ENCODE assay signal across 8 cellular contexts in the genomic region with DNA sequence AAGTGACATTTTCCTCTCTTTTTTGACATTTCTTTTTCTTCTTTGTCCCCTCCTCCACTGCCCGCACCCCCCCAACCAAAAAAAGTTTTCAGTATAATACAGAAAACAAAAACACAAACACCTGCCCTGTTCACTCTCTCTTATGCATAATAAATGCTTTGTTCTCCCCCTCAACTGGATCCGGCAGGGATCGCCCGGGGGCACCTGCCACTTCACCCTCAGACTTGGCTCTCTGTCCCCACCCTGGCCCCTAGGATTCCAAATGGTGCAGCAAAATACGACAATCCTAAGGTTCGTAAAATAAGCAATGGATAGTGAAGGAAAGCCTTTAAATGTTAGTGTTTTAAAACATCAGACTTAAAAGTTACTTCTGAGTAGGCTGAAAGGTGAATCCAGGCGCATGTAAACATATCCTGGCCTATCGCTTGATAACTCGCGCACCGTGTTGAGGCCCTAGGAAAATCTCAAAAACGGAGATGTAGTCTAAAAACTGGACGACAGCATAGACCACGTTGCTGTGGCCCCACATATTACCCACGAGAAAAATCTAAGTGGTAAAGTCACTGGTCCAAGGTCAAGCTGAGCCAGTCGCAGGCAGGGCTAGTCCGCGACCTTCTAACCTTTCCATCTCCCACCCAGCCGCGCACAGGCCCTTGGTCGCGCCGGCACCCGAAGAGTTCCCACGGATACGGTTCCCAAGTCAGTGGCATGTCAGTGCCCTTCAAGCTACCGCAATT.
DNase-seq lines count a peak whose midpoint lies in the region; ATAC-seq and TF ChIP-seq lines count a peak whose summit lies in the region.

No MANE protein-coding gene starts in this region.

- TF ChIP-seq POLR2A in lower leg skin (IDR thresholded peaks at IDR 0.05): no peak

- no peaks in the 10 kb centered on the region for H3K9me3 Mint-ChIP-seq in activated T-cell treated with anti-CD3 and anti-CD28 coated beads, Interleukin-2, amount 50 U/mL, for 24 hours
- H3K9me3 Mint-ChIP-seq in type B pancreatic cell: no peaks in the 10 kb centered on the region

- no peak for DNase-seq in activated T-cell treated with anti-CD3 and anti-CD28 coated beads, Interleukin-2, amount 50 U/mL, for 24 hours
- DNase-seq in activated T-cell treated with anti-CD3 and anti-CD28 coated beads, Interleukin-2, amount 50 U/mL, for 1 hour: no peak
- DNase-seq in cardiac fibroblast (ENCODE audit: low read depth in 2 of 2): peak in 1 of 2 donors; percentile 24
- no peak for DNase-seq in lower leg skin (ENCODE audit: low spot score in 2 of 2)
- no peak for DNase-seq in type B pancreatic cell (ENCODE audit: extremely low spot score, unreplicated experiment)
- no peak for DNase-seq in OCI-M1 (lab: John Stamatoyannopoulos, UW)
- DNase-seq in NCI-H1092 (lab: John Stamatoyannopoulos, UW): no peak

- intact Hi-C loops in lower leg skin (cut with DNase I; ENCODE audit: low total_unique reads): no loop called here

- H3K4me3 Mint-ChIP-seq in activated T-cell treated with anti-CD3 and anti-CD28 coated beads, Interleukin-2, amount 50 U/mL, for 24 hours: peak overlapping the region; percentile 47
- H3K4me3 Mint-ChIP-seq in type B pancreatic cell: peak overlapping the region; percentile 91

- H3K36me3 Mint-ChIP-seq in activated T-cell treated with anti-CD3 and anti-CD28 coated beads, Interleukin-2, amount 50 U/mL, for 24 hours (ENCODE audit: low read depth): no peaks in the 10 kb centered on the region
- H3K36me3 Mint-ChIP-seq in type B pancreatic cell: peaks cover 31% of the 10 kb centered on the region

- peaks cover 5% of the 10 kb centered on the region for H3K4me1 Mint-ChIP-seq in activated T-cell treated with anti-CD3 and anti-CD28 coated beads, Interleukin-2, amount 50 U/mL, for 24 hours (ENCODE audit: low read depth)
- peaks cover 9% of the 10 kb centered on the region for H3K4me1 Mint-ChIP-seq in type B pancreatic cell (ENCODE audit: unreplicated experiment)

- ATAC-seq in HG03175 (IDR thresholded peaks at IDR 0.05; ENCODE audit: unreplicated experiment): no peak

- H3K4me3 ChIP-seq in cardiac fibroblast (replicated peaks in 1 of 2; ENCODE audit: low read depth in 2 of 2, low read length in 2 of 2) (peak overlapping the region; percentile 83 to 93), lower leg skin (ENCODE audit: low read depth, poor library complexity, severe bottlenecking) (peak overlapping the region; percentile 70)

- no peak for TF ChIP-seq CTCF in cardiac fibroblast (IDR thresholded peaks at IDR 0.05; ENCODE audit: low read depth, low read length)
- no peak for TF ChIP-seq CTCF in lower leg skin (IDR thresholded peaks at IDR 0.05)
- TF ChIP-seq CTCF in type B pancreatic cell (conservative IDR thresholded peaks at IDR 0.05): no peak

- H3K27me3 Mint-ChIP-seq in activated T-cell treated with anti-CD3 and anti-CD28 coated beads, Interleukin-2, amount 50 U/mL, for 24 hours: peaks cover 69% of the 10 kb centered on the region
- H3K27me3 Mint-ChIP-seq in type B pancreatic cell: peaks cover 4% of the 10 kb centered on the region

- WGBS in lower leg skin, 2 donors: 30 to 31% methylated on average over 25 to 27 of the region's 27 CpGs

- H3K27ac Mint-ChIP-seq in activated T-cell treated with anti-CD3 and anti-CD28 coated beads, Interleukin-2, amount 50 U/mL, for 24 hours: no peak overlapping the region
- H3K27ac Mint-ChIP-seq in type B pancreatic cell: peak overlapping the region; percentile 71
